ENCODE assay signal across 13 cellular contexts in the genomic region with DNA sequence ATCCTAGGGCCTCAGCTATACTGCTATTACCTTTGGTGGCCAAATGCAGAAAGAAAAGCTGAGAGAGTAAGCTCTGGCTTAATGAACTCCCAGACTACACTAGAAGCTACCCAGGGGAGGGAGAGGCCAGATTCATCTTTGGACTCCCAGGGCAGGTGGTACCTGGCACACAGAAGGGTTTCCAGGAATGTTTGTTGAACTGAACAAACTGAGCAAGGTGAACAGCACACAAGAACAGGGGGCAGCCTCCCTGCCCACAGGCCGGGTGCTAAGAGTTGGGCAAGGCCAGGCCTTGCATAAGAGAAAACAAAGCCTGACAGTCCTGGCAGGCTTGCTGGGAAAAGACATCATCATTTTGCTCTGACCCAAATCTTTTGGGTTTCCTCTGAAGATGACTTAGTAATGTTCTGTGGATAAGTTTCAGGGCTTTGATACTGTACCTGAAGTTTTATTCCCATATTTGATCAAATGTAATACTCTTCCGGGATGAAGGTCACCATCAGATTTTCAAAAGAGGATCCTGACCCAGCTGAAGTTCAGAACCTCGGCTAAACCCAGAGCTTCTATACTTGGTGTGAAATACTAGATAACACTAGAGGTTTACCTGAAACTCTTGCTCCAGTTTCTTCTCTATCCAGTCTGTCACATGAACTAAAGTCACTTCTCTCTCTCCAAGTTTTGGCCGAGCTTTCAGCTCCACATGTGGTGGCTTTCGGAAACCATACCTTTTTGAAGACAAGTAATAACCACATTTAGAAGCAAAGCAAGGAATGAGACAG. TPM values are rescaled to one million over a fixed set of nuclear protein-coding genes. Genes with fewer than 3 reads are reported as not detected.
DNase-seq lines count a peak whose midpoint lies in the region; ATAC-seq, FAIRE-seq and TF ChIP-seq lines count a peak whose summit lies in the region.
"Had no signal": no experiment of that assay in that cellular context is flagged by ENCODE, and none has a peak within 500 bp of the region (broad histone marks: within the 10 kb centered on the region; RNA-seq: fewer than 3 reads in every experiment).

No MANE protein-coding gene starts in this region.

- TF ChIP-seq POLR2A in K562 (conservative IDR thresholded peaks at IDR 0.05), result no peak

- peak; percentile 35 for DNase-seq in AG10803 (ENCODE audit: low read depth)
- DNase-seq in HCEC 1CT, result peak; percentile 26
- no peak for DNase-seq in K562 (ENCODE audit: extremely low read depth in 1 of 4, low spot score in 3 of 4)
- DNase-seq in mucosa of gallbladder (ENCODE audit: low spot score), result peak; percentile 85
- no peak for DNase-seq in dedifferentiated amniotic fluid mesenchymal stem cell (ENCODE audit: extremely low spot score)
- no peak for DNase-seq in stimulated activated CD4-positive, alpha-beta T cell treated with anti-CD3 and anti-CD28 coated beads, Interleukin-4, amount 100 ng/mL, for 1 hour
- DNase-seq: activated CD4-positive, alpha-beta T cell treated with anti-CD3 and anti-CD28 coated beads, Interleukin-2, amount 10 ng/mL, durations not matched to agents 7 days and 5 days; kidney glomerular epithelial cell; NCI-H2171; SHP77 had no signal

- H3K27ac ChIP-seq in K562 (ENCODE audit: extremely low read depth, low read depth, low read length), result no peak overlapping the region

- H3K4me2 ChIP-seq in K562 (ENCODE audit: insufficient read depth, low read length), result no peak overlapping the region

- H3K79me2 ChIP-seq in K562 (ENCODE audit: control insufficient read depth, insufficient read depth, low read length), result peaks cover 25% of the 10 kb centered on the region

- TF ChIP-seq EP300 in K562 (IDR thresholded peaks at IDR 0.05; ENCODE audit: low read length), result no peak

- POLR2A ChIA-PET in K562 (lab: Yijun Ruan, JAX), result interaction anchor here (1.4 to 2.0 kb wide), 2 partner anchors 9 to 66 kb away, joined by 6 read pairs; no protein-coding TSS in a partner anchor

- H3K27me3 ChIP-seq in K562 (ENCODE audit: control insufficient read depth in 2 of 2, insufficient read depth in 2 of 2, low read length in 2 of 2), result no peaks in the 10 kb centered on the region

- BruUV-seq in K562 (replicated peaks; lab: Mats Ljungman, UMichigan), result no TSS peak

- CTCF ChIA-PET in K562 (lab: Yijun Ruan, JAX; ENCODE audit: low intra/inter-chr PET ratio), result no interaction called here

- H3K4me3 ChIP-seq in AG10803 (ENCODE audit: low read length) (no peak overlapping the region), K562 (no peak overlapping the region)

- no peak for TF ChIP-seq RAD21 in K562 (CRISPR knock-in tag; conservative IDR thresholded peaks at IDR 0.05 in 1 of 2, IDR thresholded peaks at IDR 0.05 in 1 of 2)

- TF ChIP-seq CTCF in AG10803 (conservative IDR thresholded peaks at IDR 0.05; ENCODE audit: low read length) (no peak), K562 (IDR thresholded peaks at IDR 0.05 in 2 of 3, conservative IDR thresholded peaks at IDR 0.05 in 1 of 3; ENCODE audit: insufficient read depth in 2 of 3, low read depth in 1 of 3, low read length in 3 of 3) (no peak)

- no peaks in the 10 kb centered on the region for H3K9me3 ChIP-seq in K562 (replicated peaks; ENCODE audit: control insufficient read depth, insufficient read depth, low read depth, low read length)

- H2AFZ ChIP-seq in K562 (ENCODE audit: low read depth, low read length), result no peak overlapping the region

- H4K20me1 ChIP-seq in K562 (replicated peaks; ENCODE audit: control insufficient read depth, insufficient read depth, low read length), result no peaks in the 10 kb centered on the region

- intact Hi-C loops in K562 (cut with micrococcal nuclease), result no loop called here

- H3K4me1 ChIP-seq in K562 (replicated peaks in 1 of 2; ENCODE audit: control insufficient read depth in 2 of 2, insufficient read depth in 2 of 2, low read length in 2 of 2), result peaks cover 9 to 20% of the 10 kb centered on the region in 2 experiments; a peak in 4 of 5 replicates

- in situ Hi-C loops in K562 (cut with MboI), result loop anchor here (5.0 kb wide), 1 partner anchor 127 kb away; no protein-coding TSS in a partner anchor

- H3K36me3 ChIP-seq in K562 (ENCODE audit: control insufficient read depth, insufficient read depth, low read length), result peaks cover 83% of the 10 kb centered on the region

- WGBS in K562 (ENCODE audit: insufficient coverage, low coverage, missing lambda C conversion rate), result 87% methylated on average over 5 of the region's 5 CpGs

- ATAC-seq in K562, result no peak
- no peak for ATAC-seq in HG03159 (IDR thresholded peaks at IDR 0.05; ENCODE audit: unreplicated experiment)
- ATAC-seq in GM21423 (IDR thresholded peaks at IDR 0.05; ENCODE audit: unreplicated experiment), result no peak

- no peak overlapping the region; a peak in 1 of 4 replicates for H3K9ac ChIP-seq in K562 (ENCODE audit: insufficient read depth in 1 of 2, low read depth in 2 of 2, low read length in 2 of 2)

- H3K9me1 ChIP-seq in K562 (ENCODE audit: control insufficient read depth, insufficient read depth, low read length), result no peaks in the 10 kb centered on the region

- no peak for FAIRE-seq in K562 (lab: Jason Lieb, UNC)
- FAIRE-seq: GM18507 had no signal

TF ChIP-seq in K562, 482 proteins besides CTCF, POLR2A, EP300 and RAD21:
- TF ChIP-seq ZMIZ1 (IDR thresholded peaks at IDR 0.05; ENCODE audit: low read depth in 2 of 2, low read length in 2 of 2), result no peak
- 0 out of 2 replicates have a peak, but pooled peaks have one; percentile 32 for TF ChIP-seq CEBPB (tag; IDR thresholded peaks at IDR 0.05)
TF ChIP-seq in K562: peak in this region for 1.

RNA-seq across cellular contexts. Expression of gene ERN1, which starts 20.5 kb away (rescaled TPM):
- 41.9 and 57.7 TPM in 2 replicates for total RNA-seq in K562 (2011; cell fraction: chromatin; rRNA removed; ENCODE audit: low replicate concordance)
- 29.5 and 31.2 TPM in 2 replicates for total RNA-seq in K562 (2011; cell fraction: nucleolus; rRNA removed)
- total RNA-seq in K562 (2011; cell fraction: nucleoplasm; rRNA removed), result 35.3 and 46.4 TPM in 2 replicates
- 7.9 and 10.2 TPM in 2 replicates for total RNA-seq in K562 (2014; rRNA removed)
- total RNA-seq in K562 (2014; rRNA removed; fragmentation: Illumina TruSeq; extraction: Trizol), result 7.3 and 12.3 TPM in 2 replicates
- total RNA-seq in K562 (2015; rRNA removed; fragmentation: Illumina TruSeq; extraction: Trizol), result 5.4 TPM in 2 replicates
- total RNA-seq in K562 (2021), result 19.2 and 22.5 TPM in 2 replicates
- polyA plus RNA-seq in K562 (2011; rRNA removed), result 9.1 and 11.3 TPM in 2 replicates
- 3.3 and 5.2 TPM in 2 replicates for polyA plus RNA-seq in K562 (2011; cell fraction: cytosol; rRNA removed)
- 9.2 and 9.7 TPM in 2 replicates for polyA plus RNA-seq in K562 (2011; cell fraction: nucleus; rRNA removed)
- 5.1 and 14.2 TPM in 2 replicates for polyA plus RNA-seq in K562 (2012)
- 6.6 and 8.2 TPM in 2 replicates for polyA plus RNA-seq in K562 (2014; fragmentation: Illumina TruSeq; extraction: Trizol)
- polyA plus RNA-seq in K562 (2014; fragmentation: Nextera tagmentation; extraction: Ambion mirVana), result 1 to 10 TPM; 2.1 to 4.3 TPM
- 7.0 and 8.6 TPM in 2 replicates for polyA plus RNA-seq in K562 (2014; rRNA removed)
- polyA minus RNA-seq in K562 (2011; rRNA and poly(A)+ RNA removed), result 8.2 and 11.4 TPM in 2 replicates
- polyA minus RNA-seq in K562 (2011; cell fraction: cytosol; rRNA and poly(A)+ RNA removed), result 4.9 and 5.2 TPM in 2 replicates
- 8.3 and 12.1 TPM in 2 replicates for polyA minus RNA-seq in K562 (2011; cell fraction: nucleus; rRNA and poly(A)+ RNA removed)
- 41.6 TPM for total RNA-seq in mucosa of gallbladder

Comparison
In these comparisons a context has a peak if more than half of its experiments do, and no peak if none do; other contexts are left out.
1. DNase-seq: peak in AG10803 (single experiment), HCEC 1CT (single experiment) and mucosa of gallbladder (single experiment); none in K562 (0 of 4), dedifferentiated amniotic fluid mesenchymal stem cell (single experiment) and stimulated activated CD4-positive, alpha-beta T cell treated with anti-CD3 and anti-CD28 coated beads, Interleukin-4, amount 100 ng/mL, for 1 hour (single experiment).